In the genomic region with DNA sequence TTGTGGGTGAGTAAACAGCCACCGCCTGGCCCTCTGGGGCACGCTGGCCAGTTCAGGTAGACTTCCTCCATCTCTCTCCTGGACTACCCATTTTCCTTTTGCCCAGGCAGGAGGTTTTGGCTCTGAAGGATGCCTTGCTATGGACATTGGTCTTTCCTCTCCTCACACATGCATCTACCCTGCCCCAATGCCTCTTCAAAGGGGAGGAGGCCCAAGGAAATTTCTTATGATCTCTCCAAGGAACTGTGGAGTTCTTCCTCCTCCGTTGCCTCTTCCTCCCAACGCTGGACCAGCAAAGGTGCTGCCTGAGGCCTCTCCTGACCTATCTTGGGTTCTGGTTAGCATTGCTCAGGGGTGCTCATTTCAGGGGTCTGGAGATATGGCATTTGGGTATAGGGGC, we compare ENCODE assay signal across 18 cellular contexts. TPM values are rescaled to one million over a fixed set of nuclear protein-coding genes. Genes with fewer than 3 reads are reported as not detected.
A peak's percentile ranks its signal among the peaks of the same experiment; 100 is the strongest.
DNase-seq lines count a peak whose midpoint lies in the region; ATAC-seq lines count a peak whose summit lies in the region.
"Had no signal": no experiment of that assay in that cellular context is flagged by ENCODE, and none has a peak within 500 bp of the region (broad histone marks: within the 10 kb centered on the region; RNA-seq: fewer than 3 reads in every experiment).

No MANE protein-coding gene starts in this region.

- H3K4me3 Mint-ChIP-seq in activated CD8-positive, alpha-beta memory T cell treated with anti-CD3 and anti-CD28 coated beads, Interleukin-2, amount 10 ng/mL, durations not matched to agents 7 days and 5 days = no peak overlapping the region
- H3K4me3 Mint-ChIP-seq in stimulated activated effector memory CD8-positive, alpha-beta T cell treated with anti-CD3 and anti-CD28 coated beads, Interleukin-12 subunit alpha, Interleukin-12 subunit beta, amount 100 ng/mL, for 72 hours = no peak overlapping the region
- H3K4me3 Mint-ChIP-seq in activated T-cell treated with anti-CD3 and anti-CD28 coated beads, Interleukin-2, amount 50 U/mL, for 4 hours = no peak overlapping the region
- H3K4me3 Mint-ChIP-seq: B cell; CD4-positive, CD25-positive, alpha-beta regulatory T cell; CD8-positive, alpha-beta T cell; HFFc6 had no signal

- no peaks in the 10 kb centered on the region for H3K9me3 ChIP-seq in Karpas-422 (ENCODE audit: low read length)
- H3K9me3 ChIP-seq: Caco-2, HAP-1 had no signal

- H3K4me2 ChIP-seq in Karpas-422 (ENCODE audit: low read depth, low read length, poor library complexity, severe bottlenecking) = peak overlapping the region; percentile 39
- H3K4me2 ChIP-seq: BLaER1 had no signal

- H4K20me1 ChIP-seq in Karpas-422 (ENCODE audit: insufficient read depth, low read depth, low read length) = no peaks in the 10 kb centered on the region
- H4K20me1 ChIP-seq: BLaER1 had no signal

- no peaks in the 10 kb centered on the region for H3K79me2 ChIP-seq in Karpas-422 (ENCODE audit: low read length)

- H3K9me3 Mint-ChIP-seq in activated CD8-positive, alpha-beta memory T cell treated with anti-CD3 and anti-CD28 coated beads, Interleukin-2, amount 10 ng/mL, durations not matched to agents 7 days and 5 days (ENCODE audit: low read depth) = no peaks in the 10 kb centered on the region
- H3K9me3 Mint-ChIP-seq in stimulated activated effector memory CD8-positive, alpha-beta T cell treated with anti-CD3 and anti-CD28 coated beads, Interleukin-12 subunit alpha, Interleukin-12 subunit beta, amount 100 ng/mL, for 72 hours = no peaks in the 10 kb centered on the region
- H3K9me3 Mint-ChIP-seq in activated T-cell treated with anti-CD3 and anti-CD28 coated beads, Interleukin-2, amount 50 U/mL, for 4 hours = no peaks in the 10 kb centered on the region
- H3K9me3 Mint-ChIP-seq: CD8-positive, alpha-beta T cell; HFFc6 had no signal

- H3K27me3 ChIP-seq in Karpas-422 (ENCODE audit: low read length) = no peaks in the 10 kb centered on the region
- H3K27me3 ChIP-seq: BLaER1 had no signal

- no peaks in the 10 kb centered on the region for H3K9me2 ChIP-seq in Karpas-422 (replicated peaks; ENCODE audit: insufficient read depth, low read length)

- CTCF ChIA-PET in activated CD8-positive, alpha-beta memory T cell treated with anti-CD3 and anti-CD28 coated beads, Interleukin-2, amount 10 ng/mL, durations not matched to agents 7 days and 5 days (lab: Charles Lee) = no interaction called here

- H3K4me1 Mint-ChIP-seq in activated CD8-positive, alpha-beta memory T cell treated with anti-CD3 and anti-CD28 coated beads, Interleukin-2, amount 10 ng/mL, durations not matched to agents 7 days and 5 days = peaks cover 3% of the 10 kb centered on the region
- H3K4me1 Mint-ChIP-seq in stimulated activated effector memory CD8-positive, alpha-beta T cell treated with anti-CD3 and anti-CD28 coated beads, Interleukin-12 subunit alpha, Interleukin-12 subunit beta, amount 100 ng/mL, for 72 hours = no peaks in the 10 kb centered on the region
- H3K4me1 Mint-ChIP-seq in activated T-cell treated with anti-CD3 and anti-CD28 coated beads, Interleukin-2, amount 50 U/mL, for 4 hours (ENCODE audit: low read depth) = no peaks in the 10 kb centered on the region
- H3K4me1 Mint-ChIP-seq: B cell; CD4-positive, CD25-positive, alpha-beta regulatory T cell had no signal

- H3K4me1 ChIP-seq in Karpas-422 (ENCODE audit: low read length) = peaks cover 56% of the 10 kb centered on the region
- H3K4me1 ChIP-seq: BLaER1, Caco-2, HAP-1 had no signal

- no peaks in the 10 kb centered on the region for H3K36me3 Mint-ChIP-seq in activated CD8-positive, alpha-beta memory T cell treated with anti-CD3 and anti-CD28 coated beads, Interleukin-2, amount 10 ng/mL, durations not matched to agents 7 days and 5 days
- H3K36me3 Mint-ChIP-seq in stimulated activated effector memory CD8-positive, alpha-beta T cell treated with anti-CD3 and anti-CD28 coated beads, Interleukin-12 subunit alpha, Interleukin-12 subunit beta, amount 100 ng/mL, for 72 hours = no peaks in the 10 kb centered on the region
- peaks cover 5% of the 10 kb centered on the region for H3K36me3 Mint-ChIP-seq in activated T-cell treated with anti-CD3 and anti-CD28 coated beads, Interleukin-2, amount 50 U/mL, for 4 hours (ENCODE audit: insufficient read depth)

- peaks cover 6% of the 10 kb centered on the region; the same call in 1 of the 2 replicates for H3K36me3 ChIP-seq in Karpas-422 (ENCODE audit: insufficient read depth, low read length)
- H3K36me3 ChIP-seq: HAP-1 had no signal

- H3K27ac Mint-ChIP-seq in activated CD8-positive, alpha-beta memory T cell treated with anti-CD3 and anti-CD28 coated beads, Interleukin-2, amount 10 ng/mL, durations not matched to agents 7 days and 5 days = no peak overlapping the region
- H3K27ac Mint-ChIP-seq in stimulated activated effector memory CD8-positive, alpha-beta T cell treated with anti-CD3 and anti-CD28 coated beads, Interleukin-12 subunit alpha, Interleukin-12 subunit beta, amount 100 ng/mL, for 72 hours = peak overlapping the region; percentile 4
- H3K27ac Mint-ChIP-seq: B cell; CD4-positive, CD25-positive, alpha-beta regulatory T cell; CD8-positive, alpha-beta T cell; HFFc6 had no signal

- H3K27ac ChIP-seq in Karpas-422 (ENCODE audit: low read length) = peak overlapping the region; percentile 96
- H3K27ac ChIP-seq: 22Rv1, BLaER1, C4-2B had no signal

- no peak overlapping the region for H3K4me3 ChIP-seq in Karpas-422 (ENCODE audit: low read length)
- H3K4me3 ChIP-seq: BLaER1, HAP-1 had no signal

- ATAC-seq in activated CD8-positive, alpha-beta memory T cell treated with anti-CD3 and anti-CD28 coated beads, Interleukin-2, amount 10 ng/mL, durations not matched to agents 7 days and 5 days = no peak
- no peak for ATAC-seq in stimulated activated effector memory CD8-positive, alpha-beta T cell treated with anti-CD3 and anti-CD28 coated beads, Interleukin-12 subunit alpha, Interleukin-12 subunit beta, amount 100 ng/mL, for 72 hours
- no peak for ATAC-seq in activated T-cell treated with anti-CD3 and anti-CD28 coated beads, Interleukin-2, amount 50 U/mL, for 4 hours
- ATAC-seq: CD8-positive, alpha-beta T cell had no signal

- H3K27me3 Mint-ChIP-seq in activated CD8-positive, alpha-beta memory T cell treated with anti-CD3 and anti-CD28 coated beads, Interleukin-2, amount 10 ng/mL, durations not matched to agents 7 days and 5 days = no peaks in the 10 kb centered on the region
- no peaks in the 10 kb centered on the region for H3K27me3 Mint-ChIP-seq in activated T-cell treated with anti-CD3 and anti-CD28 coated beads, Interleukin-2, amount 50 U/mL, for 4 hours (ENCODE audit: low read depth)
- H3K27me3 Mint-ChIP-seq: CD4-positive, CD25-positive, alpha-beta regulatory T cell had no signal

- peak overlapping the region; percentile 54; the same call in 1 of the 2 replicates for H3K9ac ChIP-seq in Karpas-422 (ENCODE audit: low read length)
- H3K9ac ChIP-seq: BLaER1 had no signal

- peak; percentile 8 for DNase-seq in activated CD8-positive, alpha-beta memory T cell treated with anti-CD3 and anti-CD28 coated beads, Interleukin-2, amount 10 ng/mL, durations not matched to agents 7 days and 5 days
- no peak for DNase-seq in activated CD8-positive, alpha-beta memory T cell treated with anti-CD3 and anti-CD28 coated beads for 24 hours
- DNase-seq in Karpas-422 = no peak
- peak in 1 of 2 donors; percentile 33 for DNase-seq in stimulated activated effector memory CD8-positive, alpha-beta T cell treated with anti-CD3 and anti-CD28 coated beads, Interleukin-12 subunit alpha, Interleukin-12 subunit beta, amount 100 ng/mL, for 72 hours (ENCODE audit: low spot score in 2 of 2)
- DNase-seq in activated T-cell treated with anti-CD3 and anti-CD28 coated beads, Interleukin-2, amount 50 U/mL, for 4 hours = no peak
- no peak for DNase-seq in iPS-NIHi7 (ENCODE audit: extremely low spot score)
- DNase-seq: Caco-2; CD4-positive, CD25-positive, alpha-beta regulatory T cell; CD8-positive, alpha-beta T cell; DMS153; DND-41; GOT3; HFFc6 had no signal

- no peak overlapping the region for H2AFZ ChIP-seq in Karpas-422 (ENCODE audit: low read length)

RNA-seq across cellular contexts. Expression of gene POMGNT2, which starts 33.5 kb away (rescaled TPM):
- total RNA-seq in activated CD8-positive, alpha-beta memory T cell treated with anti-CD3 and anti-CD28 coated beads, Interleukin-2, amount 10 ng/mL, durations not matched to agents 7 days and 5 days = 1 to 10 TPM; 6.9 to 9.0 TPM
- total RNA-seq in Karpas-422 (2014; rRNA removed; shearing (Covaris generic); ENCODE audit: low replicate concordance) = 59.3 and 70.7 TPM in 2 replicates
- total RNA-seq in activated T-cell treated with anti-CD3 and anti-CD28 coated beads, Interleukin-2, amount 50 U/mL, for 4 hours = 10 to 100 TPM in 2 of 3 donors, 1 to 10 TPM in 1; 10.0 to 10.6 (median 10.4) TPM
